Comparison of ENCODE assay signal across 18 cellular contexts in the genomic region with DNA sequence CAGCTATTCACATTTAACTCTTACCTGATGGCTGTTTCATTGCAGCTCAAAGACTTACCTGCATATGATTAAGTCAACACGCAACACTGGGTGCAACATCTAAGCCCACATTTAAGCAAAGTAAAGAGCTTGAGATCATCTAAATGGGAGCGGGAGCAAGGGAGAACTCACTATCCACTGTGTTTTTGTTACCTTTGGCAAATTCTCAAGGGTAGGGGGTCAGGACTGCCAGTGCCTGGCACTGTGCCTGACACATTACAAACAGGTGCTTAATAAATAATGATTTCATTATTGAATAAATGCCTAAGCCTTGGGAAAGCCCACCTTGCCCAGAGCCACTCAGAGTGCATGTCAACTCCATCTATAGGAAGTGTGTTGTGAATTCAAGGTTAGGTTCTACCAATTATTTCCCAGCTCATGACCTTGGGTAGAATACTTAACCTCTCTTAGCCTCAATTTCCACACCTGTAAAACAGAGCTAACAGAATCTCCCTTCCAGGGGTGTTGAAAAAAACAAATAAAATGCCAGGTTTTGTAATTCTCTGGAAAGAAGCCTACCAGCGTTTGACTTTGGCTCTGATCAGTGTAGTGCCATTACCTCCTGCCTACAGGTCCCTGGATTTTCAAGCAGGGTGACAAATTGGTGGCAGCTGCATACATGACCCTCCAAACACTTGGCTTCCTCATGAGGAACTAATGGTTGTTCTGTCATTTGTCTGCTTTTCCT.
"Had no signal": no experiment of that assay in that cellular context is flagged by ENCODE, and none has a peak within 500 bp of the region (broad histone marks: within the 10 kb centered on the region; RNA-seq: fewer than 3 reads in every experiment).

No MANE protein-coding gene starts in this region.

- H3K9me3 Mint-ChIP-seq: mesothelial cell of epicardium had no signal

- H3K9me3 ChIP-seq: tibial nerve had no signal

- H3K36me3 Mint-ChIP-seq: mesothelial cell of epicardium had no signal

- H3K36me3 ChIP-seq: tibial nerve had no signal

- H3K27me3 ChIP-seq: dorsolateral prefrontal cortex, tibial nerve had no signal

- H3K4me3 ChIP-seq: dorsolateral prefrontal cortex, lung, tibial nerve had no signal

- ATAC-seq: left cardiac atrium had no signal

- H3K27me3 Mint-ChIP-seq: activated naive CD8-positive, alpha-beta T cell had no signal

- DNase-seq: activated CD4-positive, alpha-beta T cell treated with anti-CD3 and anti-CD28 coated beads, Interleukin-2, amount 50 U/mL, for 4 hours; activated gamma-delta T cell treated with Interleukin-2 at 50 U/mL for 16 hours; amniotic stem cell; dorsolateral prefrontal cortex; erythroblast; left cardiac atrium; occipital lobe; retina; stimulated activated CD4-positive, alpha-beta T cell treated with anti-CD3 and anti-CD28 coated beads, Interleukin-12 subunit alpha, Interleukin-12 subunit beta, amount 100 ng/mL, for 4 hours; stimulated activated CD4-positive, alpha-beta T cell treated with anti-CD3 and anti-CD28 coated beads, Interleukin-1b, Interleukin-23, amount 100 ng/mL, for 48 hours; stimulated activated CD8-positive, alpha-beta memory T cell treated with anti-CD3 and anti-CD28 coated beads, Interleukin-4, amount 100 ng/mL, for 48 hours; stimulated activated naive CD4-positive, alpha-beta T cell treated with Interleukin-2 at 50 U/mL for 16 hours; substantia nigra; SW 1271 had no signal

- H3K4me3 Mint-ChIP-seq: activated naive CD8-positive, alpha-beta T cell; mesothelial cell of epicardium had no signal

- H3K27ac Mint-ChIP-seq: activated naive CD8-positive, alpha-beta T cell; mesothelial cell of epicardium had no signal
